In genomic region chr16:52546291-52546941, GRCh38 we compare ENCODE assay signal across 1 cellular context.
TF ChIP-seq lines count a peak whose summit lies in the region.

No MANE protein-coding gene starts in this region.

TF ChIP-seq in HepG2, 621 proteins besides CTCF, POLR2A, EP300 and RAD21 (continued from another document and continues in another):
- TF ChIP-seq, protein P1, sequence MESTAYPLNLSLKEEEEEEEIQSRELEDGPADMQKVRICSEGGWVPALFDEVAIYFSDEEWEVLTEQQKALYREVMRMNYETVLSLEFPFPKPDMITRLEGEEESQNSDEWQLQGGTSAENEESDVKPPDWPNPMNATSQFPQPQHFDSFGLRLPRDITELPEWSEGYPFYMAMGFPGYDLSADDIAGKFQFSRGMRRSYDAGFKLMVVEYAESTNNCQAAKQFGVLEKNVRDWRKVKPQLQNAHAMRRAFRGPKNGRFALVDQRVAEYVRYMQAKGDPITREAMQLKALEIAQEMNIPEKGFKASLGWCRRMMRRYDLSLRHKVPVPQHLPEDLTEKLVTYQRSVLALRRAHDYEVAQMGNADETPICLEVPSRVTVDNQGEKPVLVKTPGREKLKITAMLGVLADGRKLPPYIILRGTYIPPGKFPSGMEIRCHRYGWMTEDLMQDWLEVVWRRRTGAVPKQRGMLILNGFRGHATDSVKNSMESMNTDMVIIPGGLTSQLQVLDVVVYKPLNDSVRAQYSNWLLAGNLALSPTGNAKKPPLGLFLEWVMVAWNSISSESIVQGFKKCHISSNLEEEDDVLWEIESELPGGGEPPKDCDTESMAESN (CRISPR knock-in tag; conservative IDR thresholded peaks at IDR 0.05): no peak
- TF ChIP-seq U2AF1 (optimal IDR thresholded peaks at IDR 0.05; ENCODE audit: low read depth, low read length): no peak
- TF ChIP-seq RFX1 (IDR thresholded peaks at IDR 0.05): no peak
- no peak for TF ChIP-seq ATF5 (CRISPR knock-in tag; IDR thresholded peaks at IDR 0.05; ENCODE audit: low read depth)
- peak; percentile 21; the same call in 1 of the 2 replicates for TF ChIP-seq ZNF362 (CRISPR knock-in tag; IDR thresholded peaks at IDR 0.05; ENCODE audit: borderline replicate concordance)
- no peak for TF ChIP-seq ZSCAN5A (CRISPR knock-in tag; IDR thresholded peaks at IDR 0.05; ENCODE audit: borderline replicate concordance)
- no peak for TF ChIP-seq SCMH1 (CRISPR knock-in tag; IDR thresholded peaks at IDR 0.05; ENCODE audit: borderline replicate concordance)
- no peak for TF ChIP-seq TCF7 (IDR thresholded peaks at IDR 0.05; ENCODE audit: low read depth)
- peak; percentile 19; the same call in 1 of the 2 replicates for TF ChIP-seq ZNF891 (CRISPR knock-in tag; IDR thresholded peaks at IDR 0.05)
- no peak for TF ChIP-seq ZNF160 (CRISPR knock-in tag; IDR thresholded peaks at IDR 0.05)
- no peak for TF ChIP-seq RXRB (CRISPR knock-in tag; IDR thresholded peaks at IDR 0.05; ENCODE audit: borderline replicate concordance)
- no peak for TF ChIP-seq ZNF761 (CRISPR knock-in tag; conservative IDR thresholded peaks at IDR 0.05)
- TF ChIP-seq ZNF33A (CRISPR knock-in tag; IDR thresholded peaks at IDR 0.05; ENCODE audit: borderline replicate concordance): no peak
- no peak for TF ChIP-seq ZNF431 (CRISPR knock-in tag; IDR thresholded peaks at IDR 0.05; ENCODE audit: borderline replicate concordance, low read depth)
- TF ChIP-seq SNAPC5 (CRISPR knock-in tag; IDR thresholded peaks at IDR 0.05; ENCODE audit: borderline replicate concordance): no peak
- TF ChIP-seq YEATS4 (CRISPR knock-in tag; IDR thresholded peaks at IDR 0.05; ENCODE audit: borderline replicate concordance): peak; percentile 47; the same call in 1 of the 2 replicates
- TF ChIP-seq SMARCE1 (IDR thresholded peaks at IDR 0.05; ENCODE audit: borderline replicate concordance): no peak
- no peak for TF ChIP-seq SALL2 (CRISPR knock-in tag; IDR thresholded peaks at IDR 0.05)
- TF ChIP-seq SMAD9 (CRISPR knock-in tag; IDR thresholded peaks at IDR 0.05): no peak
- no peak for TF ChIP-seq FOXC1 (CRISPR knock-in tag; IDR thresholded peaks at IDR 0.05; ENCODE audit: borderline replicate concordance)
- no peak for TF ChIP-seq KLF15 (CRISPR knock-in tag; IDR thresholded peaks at IDR 0.05; ENCODE audit: borderline replicate concordance)
- TF ChIP-seq MXD1 (CRISPR knock-in tag; IDR thresholded peaks at IDR 0.05): no peak
- TF ChIP-seq SRSF9 (IDR thresholded peaks at IDR 0.05; ENCODE audit: borderline replicate concordance, insufficient read depth, low read depth, low read length, poor library complexity, severe bottlenecking): no peak
- TF ChIP-seq ZNF749 (CRISPR knock-in tag; IDR thresholded peaks at IDR 0.05; ENCODE audit: borderline replicate concordance): 0 out of 2 replicates have a peak, but pooled peaks have one; percentile 24
- no peak for TF ChIP-seq ATM (IDR thresholded peaks at IDR 0.05; ENCODE audit: borderline replicate concordance)
- no peak for TF ChIP-seq FOXK1 (CRISPR knock-in tag; IDR thresholded peaks at IDR 0.05; ENCODE audit: borderline replicate concordance, low read depth)
- no peak for TF ChIP-seq ZSCAN25 (CRISPR knock-in tag; IDR thresholded peaks at IDR 0.05)
- TF ChIP-seq SOX5 (CRISPR knock-in tag; IDR thresholded peaks at IDR 0.05; ENCODE audit: borderline replicate concordance): no peak
- no peak for TF ChIP-seq NFKBIZ (CRISPR knock-in tag; IDR thresholded peaks at IDR 0.05)
- TF ChIP-seq ZBTB3 (CRISPR knock-in tag; IDR thresholded peaks at IDR 0.05; ENCODE audit: borderline replicate concordance, low read depth): peak; percentile 23; the same call in 1 of the 2 replicates
- 0 out of 2 replicates have a peak, but pooled peaks have one; percentile 3 for TF ChIP-seq HOXA3 (CRISPR knock-in tag; IDR thresholded peaks at IDR 0.05)
- no peak for TF ChIP-seq ZNF33B (CRISPR knock-in tag; IDR thresholded peaks at IDR 0.05)
- TF ChIP-seq ELF1 (CRISPR knock-in tag; IDR thresholded peaks at IDR 0.05): no peak
- TF ChIP-seq, protein P2, sequence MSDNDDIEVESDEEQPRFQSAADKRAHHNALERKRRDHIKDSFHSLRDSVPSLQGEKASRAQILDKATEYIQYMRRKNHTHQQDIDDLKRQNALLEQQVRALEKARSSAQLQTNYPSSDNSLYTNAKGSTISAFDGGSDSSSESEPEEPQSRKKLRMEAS (IDR thresholded peaks at IDR 0.05): no peak
- TF ChIP-seq AGO2 (optimal IDR thresholded peaks at IDR 0.05; ENCODE audit: low read depth, low read length): peak; percentile 96
- no peak for TF ChIP-seq ZNF10 (CRISPR knock-in tag; IDR thresholded peaks at IDR 0.05; ENCODE audit: borderline replicate concordance, low read depth)
- no peak for TF ChIP-seq ZFP91 (CRISPR knock-in tag; IDR thresholded peaks at IDR 0.05; ENCODE audit: borderline replicate concordance)
- no peak for TF ChIP-seq MBD4 (IDR thresholded peaks at IDR 0.05; ENCODE audit: borderline replicate concordance, low read length)
- 0 out of 2 replicates have a peak, but pooled peaks have one; percentile 37 for TF ChIP-seq ZNF709 (CRISPR knock-in tag; IDR thresholded peaks at IDR 0.05)
- no peak for TF ChIP-seq FOXA1 (IDR thresholded peaks at IDR 0.05)
- TF ChIP-seq FOXA1 (CRISPR knock-in tag; IDR thresholded peaks at IDR 0.05): no peak
- TF ChIP-seq FOSL1 (CRISPR knock-in tag; IDR thresholded peaks at IDR 0.05; ENCODE audit: borderline replicate concordance): no peak
- no peak for TF ChIP-seq ESRRA (CRISPR knock-in tag; IDR thresholded peaks at IDR 0.05; ENCODE audit: low read depth)
- TF ChIP-seq EZH2 (conservative IDR thresholded peaks at IDR 0.05; ENCODE audit: low read depth, low read length): no peak
- TF ChIP-seq ZNF569 (CRISPR knock-in tag; IDR thresholded peaks at IDR 0.05; ENCODE audit: borderline replicate concordance): no peak
- no peak for TF ChIP-seq JARID2 (CRISPR knock-in tag; IDR thresholded peaks at IDR 0.05; ENCODE audit: insufficient replicate concordance)
- TF ChIP-seq CENPBD1 (CRISPR knock-in tag; IDR thresholded peaks at IDR 0.05; ENCODE audit: borderline replicate concordance, low read depth): no peak
- no peak for TF ChIP-seq TOE1 (CRISPR knock-in tag; IDR thresholded peaks at IDR 0.05)
- peak; percentile 59; the same call in 1 of the 2 replicates for TF ChIP-seq NFKB2 (CRISPR knock-in tag; IDR thresholded peaks at IDR 0.05; ENCODE audit: borderline replicate concordance)
- TF ChIP-seq HDAC1 (CRISPR knock-in tag; IDR thresholded peaks at IDR 0.05): 0 out of 2 replicates have a peak, but pooled peaks have one; percentile 9
- TF ChIP-seq CREB1 (IDR thresholded peaks at IDR 0.05): no peak
- TF ChIP-seq CREB1 (CRISPR knock-in tag; IDR thresholded peaks at IDR 0.05): no peak
- TF ChIP-seq ZNF724P (CRISPR knock-in tag; IDR thresholded peaks at IDR 0.05; ENCODE audit: borderline replicate concordance): 0 out of 2 replicates have a peak, but pooled peaks have one; percentile 45
- no peak for TF ChIP-seq SOX13 (IDR thresholded peaks at IDR 0.05)
- TF ChIP-seq SOX13 (CRISPR knock-in tag; conservative IDR thresholded peaks at IDR 0.05 in 1 of 2, IDR thresholded peaks at IDR 0.05 in 1 of 2): no peak
- TF ChIP-seq, protein P3, sequence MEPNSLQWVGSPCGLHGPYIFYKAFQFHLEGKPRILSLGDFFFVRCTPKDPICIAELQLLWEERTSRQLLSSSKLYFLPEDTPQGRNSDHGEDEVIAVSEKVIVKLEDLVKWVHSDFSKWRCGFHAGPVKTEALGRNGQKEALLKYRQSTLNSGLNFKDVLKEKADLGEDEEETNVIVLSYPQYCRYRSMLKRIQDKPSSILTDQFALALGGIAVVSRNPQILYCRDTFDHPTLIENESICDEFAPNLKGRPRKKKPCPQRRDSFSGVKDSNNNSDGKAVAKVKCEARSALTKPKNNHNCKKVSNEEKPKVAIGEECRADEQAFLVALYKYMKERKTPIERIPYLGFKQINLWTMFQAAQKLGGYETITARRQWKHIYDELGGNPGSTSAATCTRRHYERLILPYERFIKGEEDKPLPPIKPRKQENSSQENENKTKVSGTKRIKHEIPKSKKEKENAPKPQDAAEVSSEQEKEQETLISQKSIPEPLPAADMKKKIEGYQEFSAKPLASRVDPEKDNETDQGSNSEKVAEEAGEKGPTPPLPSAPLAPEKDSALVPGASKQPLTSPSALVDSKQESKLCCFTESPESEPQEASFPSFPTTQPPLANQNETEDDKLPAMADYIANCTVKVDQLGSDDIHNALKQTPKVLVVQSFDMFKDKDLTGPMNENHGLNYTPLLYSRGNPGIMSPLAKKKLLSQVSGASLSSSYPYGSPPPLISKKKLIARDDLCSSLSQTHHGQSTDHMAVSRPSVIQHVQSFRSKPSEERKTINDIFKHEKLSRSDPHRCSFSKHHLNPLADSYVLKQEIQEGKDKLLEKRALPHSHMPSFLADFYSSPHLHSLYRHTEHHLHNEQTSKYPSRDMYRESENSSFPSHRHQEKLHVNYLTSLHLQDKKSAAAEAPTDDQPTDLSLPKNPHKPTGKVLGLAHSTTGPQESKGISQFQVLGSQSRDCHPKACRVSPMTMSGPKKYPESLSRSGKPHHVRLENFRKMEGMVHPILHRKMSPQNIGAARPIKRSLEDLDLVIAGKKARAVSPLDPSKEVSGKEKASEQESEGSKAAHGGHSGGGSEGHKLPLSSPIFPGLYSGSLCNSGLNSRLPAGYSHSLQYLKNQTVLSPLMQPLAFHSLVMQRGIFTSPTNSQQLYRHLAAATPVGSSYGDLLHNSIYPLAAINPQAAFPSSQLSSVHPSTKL (CRISPR knock-in tag; IDR thresholded peaks at IDR 0.05): no peak
- TF ChIP-seq ZNF782 (CRISPR knock-in tag; IDR thresholded peaks at IDR 0.05; ENCODE audit: borderline replicate concordance): peak; percentile 31; the same call in 1 of the 2 replicates
- TF ChIP-seq SMYD3 (CRISPR knock-in tag; IDR thresholded peaks at IDR 0.05): no peak
- TF ChIP-seq ZNF570 (CRISPR knock-in tag; IDR thresholded peaks at IDR 0.05; ENCODE audit: borderline replicate concordance): no peak
- no peak for TF ChIP-seq MZF1 (CRISPR knock-in tag; IDR thresholded peaks at IDR 0.05; ENCODE audit: borderline replicate concordance)
- TF ChIP-seq, protein P4, sequence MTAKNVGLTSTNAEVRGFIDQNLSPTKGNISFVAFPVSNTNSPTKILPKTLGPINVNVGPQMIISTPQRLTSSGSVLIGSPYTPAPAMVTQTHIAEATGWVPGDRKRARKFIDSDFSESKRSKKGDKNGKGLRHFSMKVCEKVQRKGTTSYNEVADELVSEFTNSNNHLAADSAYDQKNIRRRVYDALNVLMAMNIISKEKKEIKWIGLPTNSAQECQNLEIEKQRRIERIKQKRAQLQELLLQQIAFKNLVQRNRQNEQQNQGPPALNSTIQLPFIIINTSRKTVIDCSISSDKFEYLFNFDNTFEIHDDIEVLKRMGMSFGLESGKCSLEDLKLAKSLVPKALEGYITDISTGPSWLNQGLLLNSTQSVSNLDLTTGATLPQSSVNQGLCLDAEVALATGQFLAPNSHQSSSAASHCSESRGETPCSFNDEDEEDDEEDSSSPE (CRISPR knock-in tag; IDR thresholded peaks at IDR 0.05): no peak
- TF ChIP-seq CBFB (CRISPR knock-in tag; IDR thresholded peaks at IDR 0.05): no peak
- no peak for TF ChIP-seq AHR (CRISPR knock-in tag; IDR thresholded peaks at IDR 0.05)
- TF ChIP-seq ATRX (CRISPR knock-in tag; IDR thresholded peaks at IDR 0.05; ENCODE audit: borderline replicate concordance): no peak
